ENCODE assay signal across 8 cellular contexts in genomic region chrX:13688772-13689518, GRCh38. TPM values are rescaled to one million over a fixed set of nuclear protein-coding genes. Genes with fewer than 3 reads are reported as not detected.
DNase-seq lines count a peak whose midpoint lies in the region; ATAC-seq and TF ChIP-seq lines count a peak whose summit lies in the region.

A gene with protein sequence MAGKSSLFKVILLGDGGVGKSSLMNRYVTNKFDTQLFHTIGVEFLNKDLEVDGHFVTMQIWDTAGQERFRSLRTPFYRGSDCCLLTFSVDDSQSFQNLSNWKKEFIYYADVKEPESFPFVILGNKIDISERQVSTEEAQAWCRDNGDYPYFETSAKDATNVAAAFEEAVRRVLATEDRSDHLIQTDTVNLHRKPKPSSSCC (plus strand): TSS chrX:13689128. CDS start chrX:13708747, 19,619 bp downstream.

- H3K27ac ChIP-seq in neural progenitor cell = no peak within 1 kb of the TSS

- peaks cover 30% of the 10 kb centered on the region for H4K20me1 ChIP-seq in neural progenitor cell (ENCODE audit: low read depth)

- peak within 1 kb of the TSS; percentile 76 for H3K4me2 ChIP-seq in neural progenitor cell

- no peaks in the 10 kb centered on the region for H3K9me3 ChIP-seq in neural progenitor cell (ENCODE audit: low read depth)

- peak; percentile 68 for ATAC-seq in GM21737 (IDR thresholded peaks at IDR 0.05; ENCODE audit: unreplicated experiment)

- no peak for TF ChIP-seq CTCF in fibroblast of villous mesenchyme (IDR thresholded peaks at IDR 0.05; ENCODE audit: insufficient read depth, low read depth, low read length)
- TF ChIP-seq CTCF in neural progenitor cell (IDR thresholded peaks at IDR 0.05) = no peak

- H3K4me1 ChIP-seq in neural progenitor cell = peaks cover 7% of the 10 kb centered on the region

- H3K27me3 Mint-ChIP-seq in neural progenitor cell (ENCODE audit: insufficient read depth, low read depth) = no peaks in the 10 kb centered on the region

- H3K4me3 ChIP-seq in fibroblast of villous mesenchyme (ENCODE audit: low read depth, low read length) (peak within 1 kb of the TSS; percentile 86), neural progenitor cell (peak within 1 kb of the TSS; percentile 74)

- peak within 1 kb of the TSS; percentile 78 for H2AFZ ChIP-seq in neural progenitor cell (replicated peaks)

- peaks cover 19% of the 10 kb centered on the region for H3K27me3 ChIP-seq in neural progenitor cell

- peaks cover 1% of the 10 kb centered on the region for H3K36me3 Mint-ChIP-seq in neural progenitor cell

- H3K79me2 ChIP-seq in neural progenitor cell (ENCODE audit: low read depth) = peaks cover 49% of the 10 kb centered on the region

- H3K9ac ChIP-seq in neural progenitor cell = peak within 1 kb of the TSS; percentile 46

- peak within 1 kb of the TSS; percentile 85 for H3K27ac Mint-ChIP-seq in neural progenitor cell

- no peaks in the 10 kb centered on the region for H3K36me3 ChIP-seq in neural progenitor cell

- H3F3A ChIP-seq in neural progenitor cell (ENCODE audit: low read depth) = no peaks in the 10 kb centered on the region

- DNase-seq in DMS79 (lab: John Stamatoyannopoulos, UW) (peak; percentile 9), Kasumi-1 (lab: John Stamatoyannopoulos, UW) (peak; percentile 53 to 54), SHP77 (lab: John Stamatoyannopoulos, UW) (peak; percentile 52 to 60), activated gamma-delta T cell (lab: John Stamatoyannopoulos, UW) (peak; percentile 65), fibroblast of villous mesenchyme (ENCODE audit: low read depth) (peak; percentile 80), neural progenitor cell (ENCODE audit: low spot score) (peak; percentile 86), stromal cell of bone marrow (ENCODE audit: low read depth) (peak; percentile 58)

- no peaks in the 10 kb centered on the region for H3K9me3 Mint-ChIP-seq in neural progenitor cell

- H3K4me1 Mint-ChIP-seq in neural progenitor cell = peaks cover 25% of the 10 kb centered on the region

- H3K4me3 Mint-ChIP-seq in neural progenitor cell = peak within 1 kb of the TSS; percentile 95

RNA-seq across cellular contexts. Expression of the gene that starts here (rescaled TPM):
- 44.5 and 63.0 TPM in 2 replicates for total RNA-seq in fibroblast of villous mesenchyme
- total RNA-seq in neural progenitor cell (ENCODE audit: low replicate concordance) = 27.9 and 30.5 TPM in 2 replicates

Comparison
In these comparisons a context has a peak if more than half of its experiments do, and no peak if none do; other contexts are left out.
1. DNase-seq: peak in every context shown above with its lines; median percentile 86 in neural progenitor cell; 80 in fibroblast of villous mesenchyme; 65 in activated gamma-delta T cell; 58 in stromal cell of bone marrow; 56 in SHP77; 54 in Kasumi-1; 9 in DMS79.